8 cellular contexts compared by ENCODE assay signal in genomic region chr17:42458497-42459255, GRCh38. TPM values are rescaled to one million over a fixed set of nuclear protein-coding genes. Genes with fewer than 3 reads are reported as not detected.
DNase-seq lines count a peak whose midpoint lies in the region; ATAC-seq, FAIRE-seq and TF ChIP-seq lines count a peak whose summit lies in the region.

Gene ATP6V0A1, plus strand, starts transcription at chr17:42458878. Its CDS starts 2,017 bp downstream, at chr17:42460895.

- H2AFZ ChIP-seq in HepG2 (ENCODE audit: low read length) = no peak within 1 kb of the TSS

- intact Hi-C loops in HepG2 (cut with micrococcal nuclease; ENCODE audit: unreplicated experiment) = loop anchor here (2.0 kb wide), 1 partner anchor 30 kb away; no protein-coding TSS in a partner anchor

- peaks cover 61% of the 10 kb centered on the region for H3K4me1 ChIP-seq in HepG2 (ENCODE audit: insufficient read depth, low read length)

- ATAC-seq in GM19023 (IDR thresholded peaks at IDR 0.05; ENCODE audit: unreplicated experiment) (peak; percentile 83), HG03354 (IDR thresholded peaks at IDR 0.05; ENCODE audit: poor library complexity, severe bottlenecking, unreplicated experiment) (peak; percentile 73), HepG2 (peak; percentile 96)

- H3K9ac ChIP-seq in HepG2 (ENCODE audit: insufficient read depth, low read depth, low read length) = peak within 1 kb of the TSS; percentile 85

- H4K20me1 ChIP-seq in HepG2 (ENCODE audit: insufficient read depth, low read length) = peaks cover 13% of the 10 kb centered on the region; the same call in 1 of the 2 replicates

- TF ChIP-seq EP300 in HepG2 (IDR thresholded peaks at IDR 0.05; ENCODE audit: low read depth in 2 of 2, low read length in 2 of 2) (0 out of 4 replicates have a peak, but pooled peaks of 1 of the 2 experiments have one; percentile 20), HepG2 (CRISPR knock-in tag; IDR thresholded peaks at IDR 0.05; ENCODE audit: borderline replicate concordance) (no peak)

- TF ChIP-seq CTCF in AG04449 (IDR thresholded peaks at IDR 0.05; ENCODE audit: insufficient read depth, low read length, missing control alignments) = no peak
- TF ChIP-seq CTCF in HepG2 (CRISPR knock-in tag; IDR thresholded peaks at IDR 0.05) = no peak

- no peak for FAIRE-seq in HepG2 (lab: Jason Lieb, UNC)

- TF ChIP-seq RAD21 in HepG2 (CRISPR knock-in tag; IDR thresholded peaks at IDR 0.05) = no peak

- CTCF ChIA-PET in AG04449 (lab: Yijun Ruan, JAX) (interaction anchor here (1.4 to 1.5 kb wide), 2 partner anchors 9 to 17 kb away, joined by 4 to 5 read pairs; no protein-coding TSS in a partner anchor), HepG2 (lab: Yijun Ruan, JAX; ENCODE audit: low intra/inter-chr PET ratio, low total read pairs) (no interaction called here)

- H3K27ac ChIP-seq in HepG2 (ENCODE audit: extremely low read length, insufficient read depth, low read length) = peak within 1 kb of the TSS; percentile 79

- TF ChIP-seq POLR2A in HepG2 (IDR thresholded peaks at IDR 0.05; ENCODE audit: insufficient read depth in 1 of 2, low read depth in 2 of 2, low read length in 2 of 2) = peak; percentile 92 to 96

- no peaks in the 10 kb centered on the region; a peak in 1 of 5 replicates for H3K27me3 ChIP-seq in HepG2 (ENCODE audit: control insufficient read depth in 1 of 2, insufficient read depth in 2 of 2, low read length in 2 of 2)

- peak within 1 kb of the TSS; percentile 85 for H3K4me2 ChIP-seq in HepG2 (ENCODE audit: low read depth, low read length)

- peaks cover 29% of the 10 kb centered on the region for H3K79me2 ChIP-seq in HepG2 (ENCODE audit: insufficient read depth, low read length)

- BruUV-seq in HepG2 (replicated peaks; lab: Mats Ljungman, UMichigan) = no TSS peak

- in situ Hi-C loops in HepG2 (cut with HindIII; ENCODE audit: extremely low pct_ligation_motif_present, low pct_unique_long_range_greater_than_20kb) = no loop called here

- peak within 1 kb of the TSS; percentile 78 for H3K4me3 ChIP-seq in AG04449 (ENCODE audit: low read depth, low read length)
- peak within 1 kb of the TSS; percentile 85 to 93 (median 90) for H3K4me3 ChIP-seq in HepG2 (replicated peaks in 1 of 3; ENCODE audit: insufficient read depth in 1 of 3, low read depth in 2 of 3, low read length in 3 of 3)

- 4% methylated on average over 23 of the region's 45 CpGs for WGBS in HepG2 (ENCODE audit: low lambda C conversion rate)

- DNase-seq in AG04449 (ENCODE audit: low read depth, low spot score) = no peak
- DNase-seq in NCI-H526 (lab: John Stamatoyannopoulos, UW) = peak; percentile 74 to 96
- DNase-seq in activated CD4-positive, alpha-beta T cell treated with anti-CD3 and anti-CD28 coated beads, Interleukin-2, amount 50 U/mL, for 4 hours = peak; percentile 84 to 85
- DNase-seq in dermis microvascular lymphatic vessel endothelial cell (ENCODE audit: low read depth in 2 of 2) = peak; percentile 70 to 89
- DNase-seq in HepG2 (ENCODE audit: low spot score) = peak; percentile 84
- DNase-seq in stimulated activated CD4-positive, alpha-beta T cell treated with anti-CD3 and anti-CD28 coated beads, Interleukin-2, amount 100 ng/mL, for 48 hours = peak; percentile 92 to 93

- no peaks in the 10 kb centered on the region for H3K9me3 ChIP-seq in HepG2 (ENCODE audit: low read length)

- peaks cover 6 to 9% of the 10 kb centered on the region in 2 experiments; a peak in 4 of 5 replicates for H3K36me3 ChIP-seq in HepG2 (replicated peaks in 1 of 2; ENCODE audit: control insufficient read depth in 1 of 2, insufficient read depth in 2 of 2, low read length in 2 of 2)

- POLR2A ChIA-PET in AG04449 (lab: Yijun Ruan, JAX) = interaction anchor here (1.5 kb wide), 1 partner anchor 36 kb away, joined by 7 read pairs; the partner anchor contains the start of gene CAVIN1
- POLR2A ChIA-PET in HepG2 (lab: Yijun Ruan, JAX) = interaction anchor here (1.5 to 2.8 kb wide), 2 partner anchors 10 to 61 kb away, joined by 4 to 7 read pairs; no protein-coding TSS in a partner anchor

TF ChIP-seq in HepG2, 621 proteins besides CTCF, POLR2A, EP300 and RAD21 (continues in another document):
- TF ChIP-seq SIN3A (IDR thresholded peaks at IDR 0.05; ENCODE audit: borderline replicate concordance, low read depth, low read length) = peak; percentile 51; the same call in 1 of the 2 replicates
- TF ChIP-seq E2F2 (CRISPR knock-in tag; IDR thresholded peaks at IDR 0.05; ENCODE audit: borderline replicate concordance) = peak; percentile 69; the same call in 1 of the 2 replicates
- TF ChIP-seq SRY (CRISPR knock-in tag; IDR thresholded peaks at IDR 0.05) = peak; percentile 73
- no peak for TF ChIP-seq ZC3H4 (CRISPR knock-in tag; IDR thresholded peaks at IDR 0.05; ENCODE audit: borderline replicate concordance)
- TF ChIP-seq FOXA3 (CRISPR knock-in tag; IDR thresholded peaks at IDR 0.05) = peak; percentile 51
- peak; percentile 87 for TF ChIP-seq AHR (CRISPR knock-in tag; IDR thresholded peaks at IDR 0.05)
- no peak for TF ChIP-seq ZNF782 (CRISPR knock-in tag; IDR thresholded peaks at IDR 0.05; ENCODE audit: borderline replicate concordance)
- peak; percentile 61; the same call in 1 of the 2 replicates for TF ChIP-seq ZNF350 (CRISPR knock-in tag; IDR thresholded peaks at IDR 0.05; ENCODE audit: borderline replicate concordance, low read depth)
- TF ChIP-seq ZNF362 (CRISPR knock-in tag; IDR thresholded peaks at IDR 0.05; ENCODE audit: borderline replicate concordance) = peak; percentile 54; the same call in 1 of the 2 replicates
- TF ChIP-seq ZNF788 (CRISPR knock-in tag; IDR thresholded peaks at IDR 0.05; ENCODE audit: borderline replicate concordance) = 0 out of 2 replicates have a peak, but pooled peaks have one; percentile 70
- TF ChIP-seq ZMAT3 (CRISPR knock-in tag; conservative IDR thresholded peaks at IDR 0.05) = peak; percentile 58; the same call in 1 of the 2 replicates
- 0 out of 2 replicates have a peak, but pooled peaks have one; percentile 50 for TF ChIP-seq SIN3B (IDR thresholded peaks at IDR 0.05; ENCODE audit: low read length)
- TF ChIP-seq REL (CRISPR knock-in tag; conservative IDR thresholded peaks at IDR 0.05) = peak; percentile 64; the same call in 1 of the 2 replicates
- TF ChIP-seq HNRNPK (IDR thresholded peaks at IDR 0.05; ENCODE audit: low read depth, low read length, poor library complexity, severe bottlenecking) = peak; percentile 43
- TF ChIP-seq ZNF784 (CRISPR knock-in tag; IDR thresholded peaks at IDR 0.05; ENCODE audit: borderline replicate concordance) = peak; percentile 25
- TF ChIP-seq CHCHD3 (CRISPR knock-in tag; IDR thresholded peaks at IDR 0.05) = 0 out of 2 replicates have a peak, but pooled peaks have one; percentile 66

RNA-seq across cellular contexts. Expression of gene ATP6V0A1, which starts in this region (rescaled TPM):
- total RNA-seq in dermis microvascular lymphatic vessel endothelial cell = 16.0 and 20.2 TPM in 2 replicates
- 15.9 and 27.9 TPM in 2 replicates for total RNA-seq in HepG2 (2016; rRNA removed; fragmentation: Illumina TruSeq; extraction: Trizol)
- 18.7 and 19.7 TPM in 2 replicates for total RNA-seq in HepG2 (2016; cell fraction: cytosol; rRNA removed; fragmentation: Illumina TruSeq; extraction: Trizol; ENCODE audit: low read depth)
- total RNA-seq in HepG2 (2016; cell fraction: insoluble cytoplasmic fraction; rRNA removed; fragmentation: Illumina TruSeq; extraction: Trizol) = 11.1 and 28.3 TPM in 2 replicates
- 8.0 and 9.2 TPM in 2 replicates for total RNA-seq in HepG2 (2016; cell fraction: membrane; rRNA removed; fragmentation: Illumina TruSeq; extraction: Trizol)
- 55.4 and 63.9 TPM in 2 replicates for total RNA-seq in HepG2 (2016; cell fraction: nucleus; rRNA removed; fragmentation: Illumina TruSeq; extraction: Trizol)
- 54.1 and 59.7 TPM in 2 replicates for polyA plus RNA-seq in HepG2 (2011; rRNA removed)
- polyA plus RNA-seq in HepG2 (2011; cell fraction: cytosol; rRNA removed) = 29.1 and 30.2 TPM in 2 replicates
- polyA plus RNA-seq in HepG2 (2011; cell fraction: nucleus; rRNA removed) = 196 and 208 TPM in 2 replicates
- polyA plus RNA-seq in HepG2 (2012) = 32.3 and 37.4 TPM in 2 replicates
- polyA plus RNA-seq in HepG2 (2016; cell fraction: cytosol; fragmentation: Illumina TruSeq; extraction: Trizol; ENCODE audit: low read depth) = 1.8 and 3.2 TPM in 2 replicates
- polyA plus RNA-seq in HepG2 (2016; cell fraction: insoluble cytoplasmic fraction; fragmentation: Illumina TruSeq; extraction: Trizol; ENCODE audit: low read depth) = 9.4 and 10.0 TPM in 2 replicates
- polyA plus RNA-seq in HepG2 (2016; cell fraction: membrane; fragmentation: Illumina TruSeq; extraction: Trizol; ENCODE audit: low read depth) = 6.0 and 6.9 TPM in 2 replicates
- 74.0 and 74.7 TPM in 2 replicates for polyA plus RNA-seq in HepG2 (2016; cell fraction: nucleus; fragmentation: Illumina TruSeq; extraction: Trizol; ENCODE audit: insufficient read depth, low read depth)
- polyA minus RNA-seq in HepG2 (2011; rRNA and poly(A)+ RNA removed; ENCODE audit: low replicate concordance) = 143 and 163 TPM in 2 replicates
- polyA minus RNA-seq in HepG2 (2011; cell fraction: cytosol; rRNA and poly(A)+ RNA removed) = 30.3 and 36.7 TPM in 2 replicates
- 158 and 184 TPM in 2 replicates for polyA minus RNA-seq in HepG2 (2011; cell fraction: nucleus; rRNA and poly(A)+ RNA removed)
